Comparison of ENCODE assay signal across 21 cellular contexts in genomic region chr3:46463120-46463867, GRCh38. TPM values are rescaled to one million over a fixed set of nuclear protein-coding genes. Genes with fewer than 3 reads are reported as not detected.
DNase-seq lines count a peak whose midpoint lies in the region; ATAC-seq and TF ChIP-seq lines count a peak whose summit lies in the region.
"Had no signal": no experiment of that assay in that cellular context is flagged by ENCODE, and none has a peak within 500 bp of the region (broad histone marks: within the 10 kb centered on the region; RNA-seq: fewer than 3 reads in every experiment).

No MANE protein-coding gene starts in this region.

- TF ChIP-seq POLR2A in testis (IDR thresholded peaks at IDR 0.05), result no peak

- intact Hi-C loops in PC-3 (cut with micrococcal nuclease) (no loop called here), left lung (cut with DNase I) (no loop called here), dorsolateral prefrontal cortex (cut with DNase I) (no loop called here), testis (cut with DNase I; ENCODE audit: low total_unique reads) (no loop called here)

- no peaks in the 10 kb centered on the region for H3K9me2 ChIP-seq in PC-3 (replicated peaks; ENCODE audit: low read length)

- POLR2A ChIA-PET in PC-3 (lab: Charles Lee; ENCODE audit: unreplicated experiment) (interaction anchor here (0.5 kb wide), 1 partner anchor 19 kb away, joined by 5 read pairs; no protein-coding TSS in a partner anchor), WTC11 (lab: Charles Lee) (no interaction called here)

- H3K36me3 ChIP-seq in PC-3 (ENCODE audit: low read depth, low read length), result no peaks in the 10 kb centered on the region
- H3K36me3 ChIP-seq in endodermal cell (ENCODE audit: control insufficient read depth, insufficient read depth, low read length), result no peaks in the 10 kb centered on the region
- no peaks in the 10 kb centered on the region for H3K36me3 ChIP-seq in left lung
- no peaks in the 10 kb centered on the region for H3K36me3 ChIP-seq in testis (ENCODE audit: low read depth, missing control alignments)
- H3K36me3 ChIP-seq: neural progenitor cell, thoracic aorta had no signal

- H3K79me2 ChIP-seq in PC-3 (ENCODE audit: low read length), result no peaks in the 10 kb centered on the region
- H3K79me2 ChIP-seq: hepatocyte had no signal

- H3K4me3 ChIP-seq in PC-3 (ENCODE audit: low read length), result no peak overlapping the region
- H3K4me3 ChIP-seq in endodermal cell (ENCODE audit: low read length), result no peak overlapping the region
- no peak overlapping the region for H3K4me3 ChIP-seq in left lung
- H3K4me3 ChIP-seq in dorsolateral prefrontal cortex, result no peak overlapping the region
- no peak overlapping the region for H3K4me3 ChIP-seq in testis
- H3K4me3 ChIP-seq: hepatocyte, mucosa of descending colon, neural progenitor cell, thoracic aorta had no signal

- H3K27ac ChIP-seq in PC-3 (ENCODE audit: low read length) (no peak overlapping the region), endodermal cell (ENCODE audit: low read depth, low read length) (no peak overlapping the region), left lung (peak overlapping the region in 1 of 2 donors; percentile 81), dorsolateral prefrontal cortex (no peak overlapping the region), testis (no peak overlapping the region)
- H3K27ac ChIP-seq: hepatocyte, neural progenitor cell, thoracic aorta had no signal

- H3K9me3 ChIP-seq in PC-3 (ENCODE audit: low read length) (no peaks in the 10 kb centered on the region), endodermal cell (ENCODE audit: control insufficient read depth, low read length) (peaks cover 9% of the 10 kb centered on the region), left lung (no peaks in the 10 kb centered on the region), testis (no peaks in the 10 kb centered on the region)
- H3K9me3 ChIP-seq: mucosa of descending colon, thoracic aorta had no signal

- 92 to 95% methylated on average over 4 to 6 of the region's 6 CpGs for WGBS in endodermal cell (ENCODE audit: insufficient coverage in 1 of 2, insufficient read length in 1 of 2), 2 experiments
- 68 to 74% methylated on average over 4 to 6 of the region's 6 CpGs for WGBS in testis, 2 donors

- H3K9me3 Mint-ChIP-seq in endodermal cell (peaks cover 8% of the 10 kb centered on the region), WTC11 (peaks cover 17% of the 10 kb centered on the region)
- H3K9me3 Mint-ChIP-seq in stimulated activated effector memory CD8-positive, alpha-beta T cell treated with anti-CD3 and anti-CD28 coated beads, Interleukin-12 subunit alpha, Interleukin-12 subunit beta, amount 100 ng/mL, for 72 hours, result no peaks in the 10 kb centered on the region
- H3K9me3 Mint-ChIP-seq: activated CD4-positive, alpha-beta T cell treated with anti-CD3 and anti-CD28 coated beads, Interleukin-2, amount 10 ng/mL, durations not matched to agents 24 days and 14 days; activated T-cell treated with anti-CD3 and anti-CD28 coated beads, Interleukin-2, amount 50 U/mL, for 24 hours had no signal

- H3K4me3 Mint-ChIP-seq in endodermal cell, result no peak overlapping the region
- H3K4me3 Mint-ChIP-seq in stimulated activated effector memory CD8-positive, alpha-beta T cell treated with anti-CD3 and anti-CD28 coated beads, Interleukin-12 subunit alpha, Interleukin-12 subunit beta, amount 100 ng/mL, for 72 hours, result no peak overlapping the region
- H3K4me3 Mint-ChIP-seq in WTC11, result no peak overlapping the region
- H3K4me3 Mint-ChIP-seq: activated CD4-positive, alpha-beta T cell treated with anti-CD3 and anti-CD28 coated beads, Interleukin-2, amount 10 ng/mL, durations not matched to agents 24 days and 14 days; activated T-cell treated with anti-CD3 and anti-CD28 coated beads, Interleukin-2, amount 50 U/mL, for 24 hours; neural progenitor cell had no signal

- H3K27me3 Mint-ChIP-seq in endodermal cell (ENCODE audit: insufficient read depth), result peaks cover 54% of the 10 kb centered on the region
- peaks cover 42% of the 10 kb centered on the region for H3K27me3 Mint-ChIP-seq in WTC11 (ENCODE audit: low read depth)

- H3K4me1 ChIP-seq in PC-3 (ENCODE audit: insufficient read depth, low read length) (peaks cover 6% of the 10 kb centered on the region; the same call in 1 of the 2 replicates), endodermal cell (ENCODE audit: control insufficient read depth, insufficient read depth, low read length) (no peaks in the 10 kb centered on the region), left lung (peaks cover 0 to 49% of the 10 kb centered on the region in 2 donors), testis (peaks cover 4% of the 10 kb centered on the region)
- H3K4me1 ChIP-seq: neural progenitor cell had no signal

- no peaks in the 10 kb centered on the region for H3K4me1 Mint-ChIP-seq in endodermal cell
- peaks cover 5% of the 10 kb centered on the region for H3K4me1 Mint-ChIP-seq in stimulated activated effector memory CD8-positive, alpha-beta T cell treated with anti-CD3 and anti-CD28 coated beads, Interleukin-12 subunit alpha, Interleukin-12 subunit beta, amount 100 ng/mL, for 72 hours
- peaks cover 3% of the 10 kb centered on the region for H3K4me1 Mint-ChIP-seq in WTC11
- H3K4me1 Mint-ChIP-seq: activated CD4-positive, alpha-beta T cell treated with anti-CD3 and anti-CD28 coated beads, Interleukin-2, amount 10 ng/mL, durations not matched to agents 24 days and 14 days; neural progenitor cell had no signal

- TF ChIP-seq CTCF in PC-3 (conservative IDR thresholded peaks at IDR 0.05; ENCODE audit: low read depth, low read length), result no peak
- no peak for TF ChIP-seq CTCF in endodermal cell (conservative IDR thresholded peaks at IDR 0.05)
- no peak for TF ChIP-seq CTCF in left lung (IDR thresholded peaks at IDR 0.05)
- no peak for TF ChIP-seq CTCF in dorsolateral prefrontal cortex (IDR thresholded peaks at IDR 0.05 in 54 of 56, conservative IDR thresholded peaks at IDR 0.05 in 2 of 56; ENCODE audit: low read depth in 1 of 56, partially characterized antibody in 56 of 56)
- TF ChIP-seq CTCF in testis (IDR thresholded peaks at IDR 0.05), result no peak
- TF ChIP-seq CTCF in WTC11 (IDR thresholded peaks at IDR 0.05), result no peak

- no peaks in the 10 kb centered on the region for H4K20me1 ChIP-seq in PC-3 (ENCODE audit: low read length)

- ATAC-seq in PC-3 (peak; percentile 29; the same call in 1 of the 2 replicates), left lung (peak; percentile 13), WTC11 (no peak), GM21717 (IDR thresholded peaks at IDR 0.05; ENCODE audit: unreplicated experiment) (no peak)
- peak; percentile 24 for ATAC-seq in stimulated activated effector memory CD8-positive, alpha-beta T cell treated with anti-CD3 and anti-CD28 coated beads, Interleukin-12 subunit alpha, Interleukin-12 subunit beta, amount 100 ng/mL, for 72 hours
- ATAC-seq: mucosa of descending colon had no signal

- no peak overlapping the region for H3K4me2 ChIP-seq in PC-3 (ENCODE audit: low read length)
- H3K4me2 ChIP-seq: hepatocyte, neural progenitor cell had no signal

- no TSS peak for BruUV-seq in PC-3 (replicated peaks; lab: Mats Ljungman, UMichigan)

- H3K27me3 ChIP-seq in PC-3 (ENCODE audit: low read length) (no peaks in the 10 kb centered on the region), endodermal cell (ENCODE audit: control insufficient read depth, insufficient read depth, low read length, poor library complexity, severe bottlenecking) (no peaks in the 10 kb centered on the region), left lung (peaks cover 12 to 25% of the 10 kb centered on the region in 2 donors), dorsolateral prefrontal cortex (peaks cover 0 to 42% (median 23%) of the 10 kb centered on the region in 45 donors), testis (no peaks in the 10 kb centered on the region)

- CTCF ChIA-PET in PC-3 (lab: Charles Lee), result interaction anchor here (1.2 kb wide), 1 partner anchor 25 kb away, joined by 5 read pairs; no protein-coding TSS in a partner anchor
- CTCF ChIA-PET in WTC11 (lab: Charles Lee), result interaction anchor here (0.9 to 4.3 kb wide), 24 partner anchors 12 to 790 kb away, joined by 3 to 65 read pairs (median 6); partner anchors contain the start of genes ALS2CL and RTP3

- H2AFZ ChIP-seq in PC-3 (ENCODE audit: low read length), result no peak overlapping the region
- H2AFZ ChIP-seq: hepatocyte, neural progenitor cell had no signal

- no peaks in the 10 kb centered on the region for H3F3A ChIP-seq in PC-3 (ENCODE audit: low read length, unreplicated experiment)

- H3K36me3 Mint-ChIP-seq in endodermal cell (ENCODE audit: low read depth), result no peaks in the 10 kb centered on the region
- H3K36me3 Mint-ChIP-seq in stimulated activated effector memory CD8-positive, alpha-beta T cell treated with anti-CD3 and anti-CD28 coated beads, Interleukin-12 subunit alpha, Interleukin-12 subunit beta, amount 100 ng/mL, for 72 hours, result no peaks in the 10 kb centered on the region
- H3K36me3 Mint-ChIP-seq in WTC11, result peaks cover 7% of the 10 kb centered on the region
- H3K36me3 Mint-ChIP-seq: neural progenitor cell had no signal

- no peak overlapping the region for H3K27ac Mint-ChIP-seq in endodermal cell
- no peak overlapping the region for H3K27ac Mint-ChIP-seq in stimulated activated effector memory CD8-positive, alpha-beta T cell treated with anti-CD3 and anti-CD28 coated beads, Interleukin-12 subunit alpha, Interleukin-12 subunit beta, amount 100 ng/mL, for 72 hours
- H3K27ac Mint-ChIP-seq in WTC11, result no peak overlapping the region
- H3K27ac Mint-ChIP-seq: activated CD4-positive, alpha-beta T cell treated with anti-CD3 and anti-CD28 coated beads, Interleukin-2, amount 10 ng/mL, durations not matched to agents 24 days and 14 days; activated T-cell treated with anti-CD3 and anti-CD28 coated beads, Interleukin-2, amount 50 U/mL, for 24 hours; neural progenitor cell had no signal

- H3K9ac ChIP-seq in PC-3 (ENCODE audit: low read length) (no peak overlapping the region), endodermal cell (ENCODE audit: extremely low read depth, low read length, poor library complexity, severe bottlenecking) (no peak overlapping the region)
- H3K9ac ChIP-seq: neural progenitor cell had no signal

- DNase-seq in PC-3 (no peak), endodermal cell (peak; percentile 40), left lung (no peak), dorsolateral prefrontal cortex (no peak), testis (no peak), WTC11 (ENCODE audit: low spot score) (no peak)
- no peak for DNase-seq in stimulated activated effector memory CD8-positive, alpha-beta T cell treated with anti-CD3 and anti-CD28 coated beads, Interleukin-12 subunit alpha, Interleukin-12 subunit beta, amount 100 ng/mL, for 72 hours (ENCODE audit: low spot score in 2 of 2)
- DNase-seq: activated CD4-positive, alpha-beta T cell treated with anti-CD3 and anti-CD28 coated beads, Interleukin-2, amount 10 ng/mL, durations not matched to agents 24 days and 14 days; activated naive CD4-positive, alpha-beta T cell treated with anti-CD3 and anti-CD28 coated beads, Interleukin-2, amount 50 U/mL, for 16 hours; activated T-cell treated with anti-CD3 and anti-CD28 coated beads, Interleukin-2, amount 50 U/mL, for 24 hours; KBM-7; mucosa of descending colon; NCI-H2029; NCI-H446 treated with DMSO at 0.1 percent for 48 hours had no signal

RNA-seq across cellular contexts. Expression of gene LTF, which starts 1.4 kb away (rescaled TPM):
- total RNA-seq in PC-3 (2014; rRNA removed) (not detected in 2 replicates), endodermal cell (under 1 TPM; 0.24 to 0.31 TPM), left lung (100 to 1,000 TPM in 1 of 2 donors, 1 to 10 TPM in 1; 2.3 to 113 TPM), dorsolateral prefrontal cortex (10 to 100 TPM in 8 of 120 experiments, 1 to 10 TPM in 76, under 1 TPM in 28, not detected in 8; 0.21 to 56.0 (median 2.4) TPM), testis (under 1 TPM; 0.31 to 0.43 TPM), WTC11 (2021) (0.14 to 0.30 TPM (median 0.22 TPM) in 3 replicates)
- polyA plus RNA-seq in endodermal cell (2013, experiment 1 of 2), result not detected
- not detected for polyA plus RNA-seq in endodermal cell (2013, experiment 2 of 2)
- 7.8 TPM for polyA plus RNA-seq in testis (ENCODE audit: insufficient read depth, low read depth, low replicate concordance)
- total RNA-seq: activated CD4-positive, alpha-beta T cell treated with anti-CD3 and anti-CD28 coated beads, Interleukin-2, amount 10 ng/mL, durations not matched to agents 24 days and 14 days; astrocyte; chondrocyte had no signal
- polyA plus RNA-seq: hepatocyte, keratinocyte had no signal

RNA-seq across cellular contexts. Expression of gene RTP3, which starts 34.5 kb away (rescaled TPM):
- not detected in 2 replicates for total RNA-seq in PC-3 (2014; rRNA removed)
- total RNA-seq in endodermal cell, result not detected
- not detected for polyA plus RNA-seq in endodermal cell (2013, experiment 1 of 2)
- not detected for polyA plus RNA-seq in endodermal cell (2013, experiment 2 of 2)
- total RNA-seq in left lung, result not detected
- not detected for total RNA-seq in dorsolateral prefrontal cortex
- 1 to 10 TPM in 1 of 2 donors, under 1 TPM in 1; 0.50 to 1.1 TPM for total RNA-seq in testis
- 2.0 TPM for polyA plus RNA-seq in testis (ENCODE audit: insufficient read depth, low read depth, low replicate concordance)
- total RNA-seq in WTC11 (2021), result not detected in 3 replicates
- total RNA-seq: activated CD4-positive, alpha-beta T cell treated with anti-CD3 and anti-CD28 coated beads, Interleukin-2, amount 10 ng/mL, durations not matched to agents 24 days and 14 days; astrocyte; chondrocyte; mucosa of descending colon; thoracic aorta had no signal
- polyA plus RNA-seq: keratinocyte had no signal

RNA-seq across cellular contexts. Expression of gene CCRL2, which starts 56.2 kb away (rescaled TPM):
- total RNA-seq in PC-3 (2014; rRNA removed) (5.5 and 6.0 TPM in 2 replicates), endodermal cell (not detected), left lung (10 to 100 TPM; 18.9 to 37.1 TPM), dorsolateral prefrontal cortex (1 to 10 TPM in 56 of 120 experiments, under 1 TPM in 53, not detected in 11; 0.24 to 3.5 (median 1.1) TPM), testis (under 1 TPM; 0.31 to 0.87 TPM), WTC11 (2021) (not detected in 3 replicates)
- polyA plus RNA-seq in endodermal cell (2013, experiment 1 of 2), result not detected
- polyA plus RNA-seq in endodermal cell (2013, experiment 2 of 2), result not detected
- 1.2 TPM for polyA plus RNA-seq in testis (ENCODE audit: insufficient read depth, low read depth, low replicate concordance)
- total RNA-seq: astrocyte, chondrocyte had no signal
- polyA plus RNA-seq: keratinocyte had no signal

Comparison
In these comparisons a context has a peak if more than half of its experiments do, and no peak if none do; other contexts are left out.
1. ATAC-seq: peak in PC-3 (single experiment), left lung (single experiment) and stimulated activated effector memory CD8-positive, alpha-beta T cell treated with anti-CD3 and anti-CD28 coated beads, Interleukin-12 subunit alpha, Interleukin-12 subunit beta, amount 100 ng/mL, for 72 hours (single experiment); none in WTC11 (single experiment) and GM21717 (single experiment).